8 cellular contexts compared by ENCODE assay signal in genomic region chr6:43014434-43014909, GRCh38. TPM values are rescaled to one million over a fixed set of nuclear protein-coding genes. Genes with fewer than 3 reads are reported as not detected.
DNase-seq lines count a peak whose midpoint lies in the region; ATAC-seq and TF ChIP-seq lines count a peak whose summit lies in the region.

No MANE protein-coding gene starts in this region.

- no peaks in the 10 kb centered on the region for H3K9me3 ChIP-seq in SJCRH30 (replicated peaks)

- H3K36me3 Mint-ChIP-seq in progenitor cell of endocrine pancreas (ENCODE audit: insufficient read depth) = peaks cover 13% of the 10 kb centered on the region

- no peaks in the 10 kb centered on the region for H3K27me3 Mint-ChIP-seq in progenitor cell of endocrine pancreas

- peaks cover 30% of the 10 kb centered on the region for H3K4me1 Mint-ChIP-seq in progenitor cell of endocrine pancreas (ENCODE audit: low read depth)

- ATAC-seq in HG02642 (IDR thresholded peaks at IDR 0.05; ENCODE audit: poor library complexity, unreplicated experiment) (no peak), GM18868 (IDR thresholded peaks at IDR 0.05; ENCODE audit: unreplicated experiment) (no peak), left colon (no peak)

- TF ChIP-seq CTCF in progenitor cell of endocrine pancreas (IDR thresholded peaks at IDR 0.05; ENCODE audit: unreplicated experiment) = no peak

- H3K4me3 Mint-ChIP-seq in progenitor cell of endocrine pancreas (ENCODE audit: low read depth) = peak overlapping the region; percentile 93

- no peaks in the 10 kb centered on the region for H3K27me3 ChIP-seq in SJCRH30

- DNase-seq in NCI-H2029 (lab: John Stamatoyannopoulos, UW) (peak; percentile 2), NCI-H2029 treated with DMSO at 0.1 percent for 48 hours (lab: John Stamatoyannopoulos, UW) (no peak), SJCRH30 (peak in 1 of 2 experiments; percentile 26), fibroblast of gingiva (ENCODE audit: low read depth) (peak; percentile 32), progenitor cell of endocrine pancreas (ENCODE audit: low spot score, unreplicated experiment) (no peak), left colon (no peak)

- peaks cover 12% of the 10 kb centered on the region for H3K36me3 ChIP-seq in SJCRH30

- peak overlapping the region; percentile 63 for H3K4me3 ChIP-seq in SJCRH30

- no peaks in the 10 kb centered on the region for H3K9me3 Mint-ChIP-seq in progenitor cell of endocrine pancreas (ENCODE audit: low read depth)

- peaks cover 7% of the 10 kb centered on the region; the same call in 1 of the 2 replicates for H3K4me1 ChIP-seq in SJCRH30

- H3K27ac ChIP-seq in SJCRH30 = peak overlapping the region; percentile 43

- H3K27ac Mint-ChIP-seq in progenitor cell of endocrine pancreas = peak overlapping the region; percentile 92

- intact Hi-C loops in left colon (cut with DNase I, micrococcal nuclease) = no loop called here

RNA-seq across cellular contexts. Expression of gene KLHDC3, which starts 0.4 kb away (rescaled TPM):
- 115 and 123 TPM in 2 replicates for total RNA-seq in SJCRH30 (2014; rRNA removed; shearing (Covaris generic))
- total RNA-seq in progenitor cell of endocrine pancreas (86.8 and 91.1 TPM in 2 replicates), left colon (10 to 100 TPM; 43.8 to 59.0 TPM)

RNA-seq across cellular contexts. Expression of gene MEA1, which starts 0.7 kb away (rescaled TPM):
- 67.6 and 81.1 TPM in 2 replicates for total RNA-seq in SJCRH30 (2014; rRNA removed; shearing (Covaris generic))
- 64.0 and 68.4 TPM in 2 replicates for total RNA-seq in progenitor cell of endocrine pancreas
- total RNA-seq in left colon = 10 to 100 TPM; 35.8 to 43.6 TPM

RNA-seq across cellular contexts. Expression of gene RRP36, which starts 7.0 kb away (rescaled TPM):
- 95.4 and 95.8 TPM in 2 replicates for total RNA-seq in SJCRH30 (2014; rRNA removed; shearing (Covaris generic))
- total RNA-seq in progenitor cell of endocrine pancreas (60.6 and 62.4 TPM in 2 replicates), left colon (10 to 100 TPM; 33.6 to 45.8 TPM)

RNA-seq across cellular contexts. Expression of gene PPP2R5D, which starts 30.1 kb away (rescaled TPM):
- 70.2 and 71.9 TPM in 2 replicates for total RNA-seq in SJCRH30 (2014; rRNA removed; shearing (Covaris generic))
- total RNA-seq in progenitor cell of endocrine pancreas (52.2 and 53.6 TPM in 2 replicates), left colon (10 to 100 TPM; 33.7 to 36.4 TPM)

RNA-seq across cellular contexts. Expression of gene PEX6, which starts 35.5 kb away (rescaled TPM):
- 11.4 and 11.5 TPM in 2 replicates for total RNA-seq in SJCRH30 (2014; rRNA removed; shearing (Covaris generic))
- 29.8 and 32.3 TPM in 2 replicates for total RNA-seq in progenitor cell of endocrine pancreas
- total RNA-seq in left colon = 10 to 100 TPM; 22.4 to 26.9 TPM

Comparison
In these comparisons a context has a peak if more than half of its experiments do, and no peak if none do; other contexts are left out.
1. DNase-seq: peak in NCI-H2029 (single experiment) and fibroblast of gingiva (single experiment); none in NCI-H2029 treated with DMSO at 0.1 percent for 48 hours (single experiment), progenitor cell of endocrine pancreas (single experiment) and left colon (0 of 2).